In genomic region chr21:46366966-46367365, GRCh38 we compare ENCODE assay signal across 32 cellular contexts.
"Had no signal": no experiment of that assay in that cellular context is flagged by ENCODE, and none has a peak within 500 bp of the region (broad histone marks: within the 10 kb centered on the region; RNA-seq: fewer than 3 reads in every experiment).

No MANE protein-coding gene starts in this region.

- H3K27me3 Mint-ChIP-seq: naive thymus-derived CD4-positive, alpha-beta T cell; progenitor cell of endocrine pancreas; stimulated activated memory B cell treated with anti-CD40 and anti-IgM and Interleukin-4, amounts not matched to agents 10 μg/mL and 1 μg/mL and 100 μg/mL, for 72 hours; stimulated activated naive CD8-positive, alpha-beta T cell treated with anti-CD3 and anti-CD28 coated beads, Interleukin-15, amount 100 ng/mL, for 72 hours; type B pancreatic cell had no signal

- H3K4me2 ChIP-seq: smooth muscle cell had no signal

- H3K9me3 Mint-ChIP-seq: natural killer cell; nephron; neural crest cell; stimulated activated memory B cell treated with anti-CD40 and anti-IgM and Interleukin-4, amounts not matched to agents 10 μg/mL and 1 μg/mL and 100 μg/mL, for 72 hours; stimulated activated naive CD8-positive, alpha-beta T cell treated with anti-CD3 and anti-CD28 coated beads, Interleukin-15, amount 100 ng/mL, for 72 hours; type B pancreatic cell had no signal

- ATAC-seq: naive thymus-derived CD4-positive, alpha-beta T cell; natural killer cell; psoas muscle; right cardiac atrium; sciatic nerve; stimulated activated memory B cell treated with anti-CD40 and anti-IgM and Interleukin-4, amounts not matched to agents 10 μg/mL and 1 μg/mL and 100 μg/mL, for 72 hours; stimulated activated naive CD8-positive, alpha-beta T cell treated with anti-CD3 and anti-CD28 coated beads, Interleukin-15, amount 100 ng/mL, for 72 hours; stimulated activated naive CD8-positive, alpha-beta T cell treated with anti-CD3 and anti-CD28 coated beads, Interleukin-15, Interleukin-2, amounts not matched to agents 100 U/mL and 50 U/mL, for 24 hours; upper lobe of right lung had no signal

- H3K4me3 Mint-ChIP-seq: natural killer cell; nephron; neural crest cell; stimulated activated memory B cell treated with anti-CD40 and anti-IgM and Interleukin-4, amounts not matched to agents 10 μg/mL and 1 μg/mL and 100 μg/mL, for 72 hours; stimulated activated naive CD8-positive, alpha-beta T cell treated with anti-CD3 and anti-CD28 coated beads, Interleukin-15, amount 100 ng/mL, for 72 hours; type B pancreatic cell had no signal

- H3K9me3 ChIP-seq: neutrophil, ovary, psoas muscle, spleen, suprapubic skin, testis, tibial artery, transverse colon, upper lobe of right lung, uterus had no signal

- DNase-seq: naive thymus-derived CD4-positive, alpha-beta T cell; natural killer cell; nucleus accumbens; ovary; psoas muscle; right cardiac atrium; spleen; stimulated activated CD4-positive, alpha-beta T cell treated with anti-CD3 and anti-CD28 coated beads, Interleukin-12 subunit alpha, Interleukin-12 subunit beta, amount 100 ng/mL, for 4 hours; stimulated activated CD4-positive, alpha-beta T cell treated with anti-CD3 and anti-CD28 coated beads, Interleukin-1b, Interleukin-23, amount 100 ng/mL, for 48 hours; stimulated activated CD4-positive, alpha-beta T cell treated with anti-CD3 and anti-CD28 coated beads, Interleukin-4, amount 100 ng/mL, for 1 hour; stimulated activated CD4-positive, alpha-beta T cell treated with anti-CD3 and anti-CD28 coated beads, Interleukin-4, amount 100 ng/mL, for 4 hours; stimulated activated CD8-positive, alpha-beta memory T cell treated with anti-CD3 and anti-CD28 coated beads, Interleukin-4, amount 100 ng/mL, for 48 hours; stimulated activated naive CD4-positive, alpha-beta T cell; stimulated activated naive CD8-positive, alpha-beta T cell treated with anti-CD3 and anti-CD28 coated beads, Interleukin-15, amount 100 ng/mL, for 72 hours; stimulated activated naive CD8-positive, alpha-beta T cell treated with anti-CD3 and anti-CD28 coated beads, Interleukin-15, Interleukin-2, amounts not matched to agents 100 U/mL and 50 U/mL, for 24 hours; substantia nigra; testis; tibial artery; transverse colon; upper lobe of right lung; uterus had no signal

- H3K9ac ChIP-seq: parathyroid adenoma had no signal

- H3K27ac Mint-ChIP-seq: natural killer cell; nephron; progenitor cell of endocrine pancreas; stimulated activated memory B cell treated with anti-CD40 and anti-IgM and Interleukin-4, amounts not matched to agents 10 μg/mL and 1 μg/mL and 100 μg/mL, for 72 hours; stimulated activated naive CD8-positive, alpha-beta T cell treated with anti-CD3 and anti-CD28 coated beads, Interleukin-15, amount 100 ng/mL, for 72 hours; type B pancreatic cell had no signal

- H3K4me1 Mint-ChIP-seq: neural crest cell had no signal

- H2AFZ ChIP-seq: parathyroid adenoma had no signal

- H3K27me3 ChIP-seq: neutrophil, ovary, spleen, suprapubic skin, testis, tibial artery, transverse colon, upper lobe of right lung, uterus had no signal

- H3K27ac ChIP-seq: neutrophil, ovary, parathyroid adenoma, skin epidermis, spleen, suprapubic skin, testis, tibial artery, transverse colon, upper lobe of right lung, uterus had no signal

- H3K4me1 ChIP-seq: parathyroid adenoma, tibial artery, uterus had no signal

- H3K36me3 ChIP-seq: ovary, uterus had no signal

- H3K4me3 ChIP-seq: ovary, psoas muscle, skin epidermis, smooth muscle cell, spleen, suprapubic skin, testis, tibial artery, transverse colon, upper lobe of right lung, uterus had no signal
